18 cellular contexts compared by ENCODE assay signal in genomic region chr6:583639-584038, GRCh38.
DNase-seq lines count a peak whose midpoint lies in the region; ATAC-seq, FAIRE-seq and TF ChIP-seq lines count a peak whose summit lies in the region.
"Had no signal": no experiment of that assay in that cellular context is flagged by ENCODE, and none has a peak within 500 bp of the region (broad histone marks: within the 10 kb centered on the region; RNA-seq: fewer than 3 reads in every experiment).

No MANE protein-coding gene starts in this region.

- TF ChIP-seq RAD21 in H1 (IDR thresholded peaks at IDR 0.05 in 1 of 2, conservative IDR thresholded peaks at IDR 0.05 in 1 of 2; ENCODE audit: low read depth in 2 of 2, low read length in 2 of 2), result no peak

- H3K79me2 ChIP-seq in H1 (ENCODE audit: control insufficient read depth in 1 of 2, insufficient read depth in 2 of 2, low read length in 2 of 2), result no peaks in the 10 kb centered on the region; a peak in 1 of 4 replicates
- H3K79me2 ChIP-seq in osteoblast (ENCODE audit: insufficient read depth, low read length), result peaks cover 2% of the 10 kb centered on the region

- H4K8ac ChIP-seq in H1 (ENCODE audit: extremely low read depth, insufficient read depth, low read length), result no peak overlapping the region

- H3K36me3 ChIP-seq in H1 (ENCODE audit: control insufficient read depth in 2 of 4, insufficient read depth in 4 of 4, low read length in 3 of 4), result no peaks in the 10 kb centered on the region; a peak in 1 of 8 replicates
- H3K36me3 ChIP-seq in testis (ENCODE audit: low read depth, missing control alignments), result no peaks in the 10 kb centered on the region
- H3K36me3 ChIP-seq in lower lobe of right lung, result peaks cover 24% of the 10 kb centered on the region
- no peaks in the 10 kb centered on the region for H3K36me3 ChIP-seq in osteoblast (ENCODE audit: insufficient read depth, low read length)

- H3K23me2 ChIP-seq in H1 (ENCODE audit: low read depth, low read length), result no peaks in the 10 kb centered on the region

- H3K27ac Mint-ChIP-seq in activated naive CD4-positive, alpha-beta T cell treated with anti-CD3 and anti-CD28 coated beads, Interleukin-2, amount 10 ng/mL, durations not matched to agents 7 days and 5 days, result no peak overlapping the region
- H3K27ac Mint-ChIP-seq in activated naive CD4-positive, alpha-beta T cell treated with anti-CD3 and anti-CD28 coated beads, Interleukin-2, amount 50 U/mL, for 72 hours, result peak overlapping the region in 1 of 2 donors; percentile 17
- H3K27ac Mint-ChIP-seq: natural killer cell had no signal

- TF ChIP-seq POLR2A in H1 (IDR thresholded peaks at IDR 0.05; ENCODE audit: control extremely low read depth in 1 of 2, low read depth in 2 of 2, low read length in 2 of 2) (no peak), testis (IDR thresholded peaks at IDR 0.05) (no peak)

- no peak overlapping the region for H2BK120ac ChIP-seq in H1 (replicated peaks; ENCODE audit: low read depth, low read length)

- no peak overlapping the region for H2BK12ac ChIP-seq in H1 (ENCODE audit: low read depth, low read length)

- H3K9ac ChIP-seq in H1 (replicated peaks in 1 of 4; ENCODE audit: extremely low read depth in 1 of 4, low read depth in 3 of 4, low read length in 3 of 4), result no peak overlapping the region

- WGBS in H1 (ENCODE audit: extremely low coverage in 1 of 2, insufficient coverage in 1 of 2, insufficient read length in 1 of 2, insufficient replicate concordance in 2 of 2, low coverage in 1 of 2, low lambda C conversion rate in 2 of 2, missing lambda C conversion rate in 1 of 2), 2 experiments, result 76% methylated on average over 6 of the region's 6 CpGs; no CpG with 5 or more reads in 1 of the 2 experiments
- 66 to 80% methylated on average over 6 of the region's 6 CpGs for WGBS in testis, 2 donors

- H4K5ac ChIP-seq in H1 (ENCODE audit: insufficient read length, low read depth, low read length), result no peak overlapping the region

- H2AFZ ChIP-seq in H1 (ENCODE audit: low read length) (no peak overlapping the region), osteoblast (ENCODE audit: low read length) (no peak overlapping the region)

- POLR2A ChIA-PET in H1 (lab: Charles Lee; ENCODE audit: partially characterized antibody), result no interaction called here

- 0 out of 2 replicates have a peak overlapping the region, but pooled peaks have one; percentile 21 for H2BK15ac ChIP-seq in H1 (ENCODE audit: low read length)

- intact Hi-C loops in testis (cut with DNase I; ENCODE audit: low total_unique reads), result no loop called here
- intact Hi-C loops in lower lobe of right lung (cut with DNase I), result no loop called here

- ATAC-seq in activated naive CD4-positive, alpha-beta T cell treated with anti-CD3 and anti-CD28 coated beads, Interleukin-2, amount 50 U/mL, for 72 hours, result no peak
- no peak for ATAC-seq in lower lobe of right lung
- ATAC-seq: body of pancreas, left lung, natural killer cell had no signal

- no peak for TF ChIP-seq EP300 in H1 (IDR thresholded peaks at IDR 0.05; ENCODE audit: borderline replicate concordance in 1 of 2, low read depth in 2 of 2, low read length in 2 of 2)

- CTCF ChIA-PET in activated naive CD4-positive, alpha-beta T cell treated with anti-CD3 and anti-CD28 coated beads, Interleukin-2, amount 10 ng/mL, durations not matched to agents 7 days and 5 days (lab: Charles Lee), result interaction anchor here (1.2 to 3.6 kb wide), 2 partner anchors 10 to 188 kb away, joined by 3 to 16 read pairs; no protein-coding TSS in a partner anchor
- CTCF ChIA-PET in H1 (lab: Charles Lee; ENCODE audit: partially characterized antibody), result interaction anchor here (0.7 to 2.7 kb wide), 5 partner anchors 10 to 287 kb away, joined by 3 to 29 read pairs (median 5); no protein-coding TSS in a partner anchor

- no peak overlapping the region for H3K27ac ChIP-seq in H1 (ENCODE audit: low read depth, low read length)
- H3K27ac ChIP-seq in testis, result no peak overlapping the region
- H3K27ac ChIP-seq in lower lobe of right lung, result no peak overlapping the region
- H3K27ac ChIP-seq in osteoblast (ENCODE audit: low read depth, low read length), result no peak overlapping the region
- H3K27ac ChIP-seq: body of pancreas, left lung, suprapubic skin had no signal

- H4K20me1 ChIP-seq in H1 (replicated peaks in 1 of 2; ENCODE audit: control insufficient read depth in 1 of 2, insufficient read depth in 2 of 2, low read length in 2 of 2) (peaks cover 1 to 4% of the 10 kb centered on the region in 2 experiments), osteoblast (ENCODE audit: insufficient read depth, low read length) (peaks cover 7% of the 10 kb centered on the region)

- peaks cover 31% of the 10 kb centered on the region for H3K4me1 Mint-ChIP-seq in activated naive CD4-positive, alpha-beta T cell treated with anti-CD3 and anti-CD28 coated beads, Interleukin-2, amount 10 ng/mL, durations not matched to agents 7 days and 5 days

- H3K14ac ChIP-seq in H1 (ENCODE audit: insufficient read length), result no peak overlapping the region

- H3K56ac ChIP-seq in H1 (replicated peaks; ENCODE audit: insufficient read length, low read depth, low read length), result no peak overlapping the region

- no peak for TF ChIP-seq CTCF in H1 (IDR thresholded peaks at IDR 0.05; ENCODE audit: control extremely low read depth in 1 of 3, insufficient read depth in 1 of 3, low read depth in 1 of 3, low read length in 3 of 3)
- no peak for TF ChIP-seq CTCF in testis (IDR thresholded peaks at IDR 0.05)
- TF ChIP-seq CTCF in lower lobe of right lung (IDR thresholded peaks at IDR 0.05), result no peak
- TF ChIP-seq CTCF in osteoblast (IDR thresholded peaks at IDR 0.05; ENCODE audit: extremely low read depth, low read depth, low read length), result no peak

- no peak overlapping the region for H4K91ac ChIP-seq in H1 (replicated peaks; ENCODE audit: insufficient read length, low read length)

- no peaks in the 10 kb centered on the region for H3K9me3 ChIP-seq in H1 (ENCODE audit: insufficient read depth in 2 of 2, low read depth in 1 of 2, low read length in 1 of 2)
- H3K9me3 ChIP-seq in testis, result no peaks in the 10 kb centered on the region
- no peaks in the 10 kb centered on the region for H3K9me3 ChIP-seq in lower lobe of right lung
- H3K9me3 ChIP-seq in osteoblast (ENCODE audit: low read depth, low read length), result no peaks in the 10 kb centered on the region
- H3K9me3 ChIP-seq: body of pancreas, left lung, suprapubic skin had no signal

- no peak overlapping the region for H3K18ac ChIP-seq in H1 (ENCODE audit: extremely low read depth, low read length)

- no peak overlapping the region for H2BK20ac ChIP-seq in H1 (ENCODE audit: low read length)

- no peaks in the 10 kb centered on the region for H3K27me3 Mint-ChIP-seq in activated naive CD4-positive, alpha-beta T cell treated with anti-CD3 and anti-CD28 coated beads, Interleukin-2, amount 10 ng/mL, durations not matched to agents 7 days and 5 days

- peaks cover 1% of the 10 kb centered on the region for H3K36me3 Mint-ChIP-seq in activated naive CD4-positive, alpha-beta T cell treated with anti-CD3 and anti-CD28 coated beads, Interleukin-2, amount 10 ng/mL, durations not matched to agents 7 days and 5 days
- H3K36me3 Mint-ChIP-seq in activated naive CD4-positive, alpha-beta T cell treated with anti-CD3 and anti-CD28 coated beads, Interleukin-2, amount 50 U/mL, for 72 hours, result peaks cover 0 to 5% of the 10 kb centered on the region in 2 donors
- H3K36me3 Mint-ChIP-seq: natural killer cell had no signal

- H2BK5ac ChIP-seq in H1 (ENCODE audit: low read depth, low read length), result no peak overlapping the region

- no peaks in the 10 kb centered on the region for H3K9me3 Mint-ChIP-seq in activated naive CD4-positive, alpha-beta T cell treated with anti-CD3 and anti-CD28 coated beads, Interleukin-2, amount 10 ng/mL, durations not matched to agents 7 days and 5 days
- H3K9me3 Mint-ChIP-seq in activated naive CD4-positive, alpha-beta T cell treated with anti-CD3 and anti-CD28 coated beads, Interleukin-2, amount 50 U/mL, for 72 hours, result no peaks in the 10 kb centered on the region
- H3K9me3 Mint-ChIP-seq: natural killer cell had no signal

- H2AK5ac ChIP-seq in H1 (ENCODE audit: low read depth, low read length), result no peak overlapping the region

- H3K4ac ChIP-seq in H1 (replicated peaks; ENCODE audit: insufficient read length, low read depth, low read length), result no peak overlapping the region

- H3K4me1 ChIP-seq in H1 (replicated peaks in 1 of 4; ENCODE audit: control insufficient read depth in 3 of 4, insufficient read depth in 4 of 4, low read length in 3 of 4) (peaks cover 4 to 16% (median 8%) of the 10 kb centered on the region in 4 experiments; a peak in 4 of 7 replicates), testis (no peaks in the 10 kb centered on the region), lower lobe of right lung (no peaks in the 10 kb centered on the region), osteoblast (ENCODE audit: insufficient read depth, low read length) (no peaks in the 10 kb centered on the region)
- H3K4me1 ChIP-seq: body of pancreas, left lung, suprapubic skin had no signal

- H3K23ac ChIP-seq in H1 (ENCODE audit: insufficient read length), result no peak overlapping the region

- H3K4me3 ChIP-seq in H1 (ENCODE audit: extremely low read depth in 1 of 4, insufficient read depth in 2 of 4, low read depth in 3 of 4, low read length in 4 of 4) (no peak overlapping the region), testis (no peak overlapping the region), lower lobe of right lung (no peak overlapping the region), osteoblast (ENCODE audit: insufficient read depth, low read length) (no peak overlapping the region)
- H3K4me3 ChIP-seq: body of pancreas, left lung, suprapubic skin had no signal

- peak overlapping the region; percentile 19 for H3K4me3 Mint-ChIP-seq in activated naive CD4-positive, alpha-beta T cell treated with anti-CD3 and anti-CD28 coated beads, Interleukin-2, amount 10 ng/mL, durations not matched to agents 7 days and 5 days
- H3K4me3 Mint-ChIP-seq: natural killer cell had no signal

- no peak for DNase-seq in activated naive CD4-positive, alpha-beta T cell treated with anti-CD3 and anti-CD28 coated beads, Interleukin-2, amount 10 ng/mL, durations not matched to agents 7 days and 5 days
- DNase-seq in activated naive CD4-positive, alpha-beta T cell treated with anti-CD3 and anti-CD28 coated beads, Interleukin-2, amount 50 U/mL, for 72 hours (ENCODE audit: low spot score in 2 of 2), result no peak
- DNase-seq in NCI-H2227 (lab: John Stamatoyannopoulos, UW; ENCODE audit: unreplicated experiment) (peak; percentile 9), H1 (ENCODE audit: low read depth in 1 of 2, low spot score in 2 of 2) (no peak), testis (peak; percentile 63), lower lobe of right lung (no peak), osteoblast (ENCODE audit: insufficient read length, low spot score, missing footprints) (no peak), COLO829 (ENCODE audit: low spot score) (no peak)
- DNase-seq: activated gamma-delta T cell treated with Interleukin-2 at 50 U/mL for 16 hours, body of pancreas, GDM1, Karpas-422, left lung, natural killer cell, NCI-H1930, SIG-M5, T1000 had no signal

- H3K4me2 ChIP-seq in H1 (ENCODE audit: insufficient read depth in 1 of 2, low read depth in 2 of 2, low read length in 2 of 2) (no peak overlapping the region; a peak in 1 of 4 replicates), osteoblast (ENCODE audit: insufficient read depth, low read length) (no peak overlapping the region)

- H3K27me3 ChIP-seq in H1 (replicated peaks in 1 of 4; ENCODE audit: control insufficient read depth in 3 of 4, extremely low read depth in 1 of 4, insufficient read depth in 3 of 4, low read length in 3 of 4), result no peaks in the 10 kb centered on the region
- no peaks in the 10 kb centered on the region for H3K27me3 ChIP-seq in testis
- H3K27me3 ChIP-seq in lower lobe of right lung (ENCODE audit: low read depth), result no peaks in the 10 kb centered on the region
- no peaks in the 10 kb centered on the region for H3K27me3 ChIP-seq in osteoblast (ENCODE audit: insufficient read depth, low read length)
- H3K27me3 ChIP-seq: body of pancreas, left lung, suprapubic skin had no signal

- H3K79me1 ChIP-seq in H1 (ENCODE audit: low read depth, low read length), result no peaks in the 10 kb centered on the region; the same call in 1 of the 2 replicates

- no peak for FAIRE-seq in H1 (lab: Jason Lieb, UNC)

Comparison
In these comparisons a context has a peak if more than half of its experiments do, and no peak if none do; other contexts are left out.
1. DNase-seq: peak in NCI-H2227 (single experiment) and testis (single experiment); none in activated naive CD4-positive, alpha-beta T cell treated with anti-CD3 and anti-CD28 coated beads, Interleukin-2, amount 10 ng/mL, durations not matched to agents 7 days and 5 days (single experiment), activated naive CD4-positive, alpha-beta T cell treated with anti-CD3 and anti-CD28 coated beads, Interleukin-2, amount 50 U/mL, for 72 hours (0 of 2), H1 (0 of 2), lower lobe of right lung (single experiment), osteoblast (single experiment) and COLO829 (single experiment).